15 cellular contexts compared by ENCODE assay signal in the genomic region with DNA sequence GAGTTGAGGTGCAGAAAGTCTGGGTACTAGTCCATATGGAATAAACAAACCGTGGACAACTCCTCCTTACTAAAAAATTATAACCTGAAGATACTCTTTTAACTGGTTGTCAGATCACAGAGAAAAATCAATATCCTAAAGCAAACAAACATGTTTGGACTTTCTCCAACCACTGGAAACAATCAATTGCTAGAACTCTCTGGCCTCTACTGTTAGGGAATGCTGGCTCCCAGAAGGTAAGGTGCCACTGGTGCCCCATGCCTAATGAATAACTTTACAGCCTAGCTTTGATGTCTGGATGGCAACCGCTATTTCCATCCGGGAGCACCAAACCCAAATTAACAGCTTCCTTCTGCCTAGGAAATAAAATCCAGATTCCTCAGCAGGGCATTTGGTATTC.
"Had no signal": no experiment of that assay in that cellular context is flagged by ENCODE, and none has a peak within 500 bp of the region (broad histone marks: within the 10 kb centered on the region; RNA-seq: fewer than 3 reads in every experiment).

No MANE protein-coding gene starts in this region.

- H3K27ac Mint-ChIP-seq: activated T-helper 1 cell treated with anti-CD3 and anti-CD28 coated beads, Interleukin-12 subunit alpha, Interleukin-12 subunit beta, Interleukin-2, Interleukin-4 antibody, amounts not matched to agents 30 ng/mL and 10 ng/mL and 1 ng/mL, durations not matched to agents 14 hours and 24 hours and 36 hours had no signal

- H3K4me3 Mint-ChIP-seq: activated T-helper 1 cell treated with anti-CD3 and anti-CD28 coated beads, Interleukin-12 subunit alpha, Interleukin-12 subunit beta, Interleukin-2, Interleukin-4 antibody, amounts not matched to agents 30 ng/mL and 10 ng/mL and 1 ng/mL, durations not matched to agents 14 hours and 24 hours and 36 hours; nephron had no signal

- H3K4me1 ChIP-seq: lower lobe of right lung had no signal

- H3K9me3 ChIP-seq: colonic mucosa, esophagus muscularis mucosa, lower lobe of right lung had no signal

- DNase-seq: activated CD4-positive, alpha-beta T cell treated with anti-CD3 and anti-CD28 coated beads, Interleukin-2, amount 50 U/mL, for 4 hours; brain microvascular endothelial cell; central memory CD4-positive, alpha-beta T cell; colonic mucosa; left cardiac atrium; nucleus accumbens; stimulated activated CD4-positive, alpha-beta T cell treated with anti-CD3 and anti-CD28 coated beads, Interleukin-12 subunit alpha, Interleukin-12 subunit beta, amount 100 ng/mL, for 4 hours; stimulated activated CD4-positive, alpha-beta T cell treated with anti-CD3 and anti-CD28 coated beads, Interleukin-1b, Interleukin-23, amount 100 ng/mL, for 48 hours; stimulated activated CD8-positive, alpha-beta memory T cell treated with anti-CD3 and anti-CD28 coated beads, Interleukin-4, amount 100 ng/mL, for 48 hours; stimulated activated naive CD4-positive, alpha-beta T cell; WERI-Rb-1 had no signal

- H3K4me3 ChIP-seq: colonic mucosa, esophagus muscularis mucosa, lower lobe of right lung had no signal

- ATAC-seq: left cardiac atrium, lower lobe of right lung had no signal

- H3K27ac ChIP-seq: brain microvascular endothelial cell, esophagus muscularis mucosa, lower lobe of right lung, WERI-Rb-1 had no signal

- H3K27me3 ChIP-seq: brain microvascular endothelial cell, colonic mucosa, esophagus muscularis mucosa had no signal

- H3K36me3 ChIP-seq: brain microvascular endothelial cell, colonic mucosa, esophagus muscularis mucosa, lower lobe of right lung, WERI-Rb-1 had no signal

- H3K9me3 Mint-ChIP-seq: activated T-helper 1 cell treated with anti-CD3 and anti-CD28 coated beads, Interleukin-12 subunit alpha, Interleukin-12 subunit beta, Interleukin-2, Interleukin-4 antibody, amounts not matched to agents 30 ng/mL and 10 ng/mL and 1 ng/mL, durations not matched to agents 14 hours and 24 hours and 36 hours; nephron had no signal
